ENCODE assay signal across 8 cellular contexts in genomic region chr5:38922199-38922598, GRCh38.
DNase-seq lines count a peak whose midpoint lies in the region; ATAC-seq and TF ChIP-seq lines count a peak whose summit lies in the region.

No MANE protein-coding gene starts in this region.

- no peak for TF ChIP-seq POLR2A in breast epithelium (IDR thresholded peaks at IDR 0.05)

- ATAC-seq in GM21717 (IDR thresholded peaks at IDR 0.05; ENCODE audit: unreplicated experiment): peak; percentile 74
- peak; percentile 69 for ATAC-seq in T-helper 17 cell
- ATAC-seq in GM21423 (IDR thresholded peaks at IDR 0.05; ENCODE audit: unreplicated experiment): no peak

- no peak overlapping the region for H3K4me3 ChIP-seq in breast epithelium
- no peak overlapping the region for H3K4me3 ChIP-seq in kidney epithelial cell (ENCODE audit: low read depth, low read length)

- H3K36me3 Mint-ChIP-seq in T-helper 17 cell (ENCODE audit: low read depth): peaks cover 3% of the 10 kb centered on the region

- peaks cover 59% of the 10 kb centered on the region for H3K27me3 Mint-ChIP-seq in T-helper 17 cell

- peaks cover 5% of the 10 kb centered on the region for H3K36me3 ChIP-seq in breast epithelium
- no peaks in the 10 kb centered on the region for H3K36me3 ChIP-seq in kidney epithelial cell (ENCODE audit: control insufficient read depth, insufficient read depth, low read length)

- H3K4me3 Mint-ChIP-seq in T-helper 17 cell: no peak overlapping the region

- DNase-seq in DMS53 (lab: John Stamatoyannopoulos, UW) (peak; percentile 65), MV-4-11 (lab: John Stamatoyannopoulos, UW) (peak; percentile 27), T-helper 17 cell (no peak), breast epithelium (ENCODE audit: low spot score in 2 of 2) (no peak), kidney epithelial cell (ENCODE audit: low read depth) (peak; percentile 4)
- peak; percentile 7 to 45 (median 9) for DNase-seq in stimulated activated CD4-positive, alpha-beta T cell treated with anti-CD3 and anti-CD28 coated beads, TNF-alpha, amount 100 ng/mL, for 24 hours (ENCODE audit: low read depth in 3 of 3)

- TF ChIP-seq CTCF in breast epithelium (IDR thresholded peaks at IDR 0.05): peak in 2 of 3 donors; percentile 44 to 60
- TF ChIP-seq CTCF in kidney epithelial cell (IDR thresholded peaks at IDR 0.05; ENCODE audit: insufficient read depth, low read length, poor library complexity, severe bottlenecking): peak; percentile 82

- H3K27ac ChIP-seq in breast epithelium: peak overlapping the region in 1 of 2 donors; percentile 16

- intact Hi-C loops in breast epithelium (cut with DNase I; ENCODE audit: low total_unique reads): no loop called here

- H3K4me1 Mint-ChIP-seq in T-helper 17 cell: peaks cover 5% of the 10 kb centered on the region

- no peaks in the 10 kb centered on the region for H3K27me3 ChIP-seq in breast epithelium
- no peaks in the 10 kb centered on the region for H3K27me3 ChIP-seq in kidney epithelial cell (ENCODE audit: control insufficient read depth, insufficient read depth, low read length)

- H3K27ac Mint-ChIP-seq in T-helper 17 cell: no peak overlapping the region

- H3K9me3 ChIP-seq in T-helper 17 cell (ENCODE audit: control insufficient read depth, low read length, poor library complexity, severe bottlenecking) (no peaks in the 10 kb centered on the region), breast epithelium (no peaks in the 10 kb centered on the region)

- no peaks in the 10 kb centered on the region for H3K4me1 ChIP-seq in breast epithelium

Comparison
In these comparisons a context has a peak if more than half of its experiments do, and no peak if none do; other contexts are left out.
1. DNase-seq: peak in DMS53 (single experiment), MV-4-11 (single experiment), kidney epithelial cell (single experiment) and stimulated activated CD4-positive, alpha-beta T cell treated with anti-CD3 and anti-CD28 coated beads, TNF-alpha, amount 100 ng/mL, for 24 hours (3 of 3); none in T-helper 17 cell (0 of 3) and breast epithelium (0 of 2).